Comparison of ENCODE assay signal across 18 cellular contexts in genomic region chr7:25073451-25073850, GRCh38. TPM values are rescaled to one million over a fixed set of nuclear protein-coding genes. Genes with fewer than 3 reads are reported as not detected.
DNase-seq lines count a peak whose midpoint lies in the region; ATAC-seq and TF ChIP-seq lines count a peak whose summit lies in the region.
"Had no signal": no experiment of that assay in that cellular context is flagged by ENCODE, and none has a peak within 500 bp of the region (broad histone marks: within the 10 kb centered on the region; RNA-seq: fewer than 3 reads in every experiment).

No MANE protein-coding gene starts in this region.

- TF ChIP-seq POLR2A in heart left ventricle (IDR thresholded peaks at IDR 0.05) (no peak), vagina (IDR thresholded peaks at IDR 0.05) (no peak)

- peaks cover 0 to 10% (median 0%) of the 10 kb centered on the region in 12 donors for H3K4me1 ChIP-seq in heart left ventricle
- H3K4me1 ChIP-seq in right atrium auricular region = no peaks in the 10 kb centered on the region
- H3K4me1 ChIP-seq in vagina = peaks cover 6% of the 10 kb centered on the region

- TF ChIP-seq CTCF in heart left ventricle (IDR thresholded peaks at IDR 0.05) (no peak), right atrium auricular region (IDR thresholded peaks at IDR 0.05) (no peak), vagina (IDR thresholded peaks at IDR 0.05) (no peak)

- intact Hi-C loops in heart left ventricle (cut with DNase I) = loop anchor here in 4 of 10 donors (5.0 to 10.0 kb wide), 4 partner anchors 89 to 261 kb away; partner anchors contain the start of gene OSBPL3 (in 2 of the 4)
- intact Hi-C loops in vagina (cut with DNase I) = no loop called here
- intact Hi-C loops in activated T-helper 2 cell treated with anti-CD3 and anti-CD28 coated beads, Interferon-gamma antibody, Interleukin-2, Interleukin-4, amounts not matched to agents 10 μg/mL and 5 μg/mL and 100 μg/mL, durations not matched to agents 14 hours and 24 hours and 36 hours (cut with micrococcal nuclease) = no loop called here

- no peak overlapping the region for H3K4me3 Mint-ChIP-seq in activated T-helper 17 cell treated with anti-CD3 and anti-CD28 coated beads, Interleukin-2, amount 50 U/mL, for 72 hours
- no peak overlapping the region for H3K4me3 Mint-ChIP-seq in activated T-helper 2 cell treated with anti-CD3 and anti-CD28 coated beads, Interferon-gamma antibody, Interleukin-2, Interleukin-4, amounts not matched to agents 10 μg/mL and 5 μg/mL and 100 μg/mL, durations not matched to agents 14 hours and 24 hours and 36 hours (ENCODE audit: low read depth)
- H3K4me3 Mint-ChIP-seq: B cell; effector memory CD8-positive, alpha-beta T cell; GM23338; memory B cell had no signal

- H3K36me3 Mint-ChIP-seq in activated T-helper 17 cell treated with anti-CD3 and anti-CD28 coated beads, Interleukin-2, amount 50 U/mL, for 72 hours (ENCODE audit: low read depth) = no peaks in the 10 kb centered on the region
- H3K36me3 Mint-ChIP-seq in activated T-helper 2 cell treated with anti-CD3 and anti-CD28 coated beads, Interferon-gamma antibody, Interleukin-2, Interleukin-4, amounts not matched to agents 10 μg/mL and 5 μg/mL and 100 μg/mL, durations not matched to agents 14 hours and 24 hours and 36 hours (ENCODE audit: low read depth) = no peaks in the 10 kb centered on the region
- H3K36me3 Mint-ChIP-seq: memory B cell had no signal

- H3K27me3 Mint-ChIP-seq in activated T-helper 17 cell treated with anti-CD3 and anti-CD28 coated beads, Interleukin-2, amount 50 U/mL, for 72 hours = peaks cover 5% of the 10 kb centered on the region
- peaks cover 8% of the 10 kb centered on the region for H3K27me3 Mint-ChIP-seq in activated T-helper 2 cell treated with anti-CD3 and anti-CD28 coated beads, Interferon-gamma antibody, Interleukin-2, Interleukin-4, amounts not matched to agents 10 μg/mL and 5 μg/mL and 100 μg/mL, durations not matched to agents 14 hours and 24 hours and 36 hours (ENCODE audit: low read depth)

- peaks cover 6% of the 10 kb centered on the region for H3K4me1 Mint-ChIP-seq in activated T-helper 17 cell treated with anti-CD3 and anti-CD28 coated beads, Interleukin-2, amount 50 U/mL, for 72 hours
- peaks cover 37% of the 10 kb centered on the region for H3K4me1 Mint-ChIP-seq in activated T-helper 2 cell treated with anti-CD3 and anti-CD28 coated beads, Interferon-gamma antibody, Interleukin-2, Interleukin-4, amounts not matched to agents 10 μg/mL and 5 μg/mL and 100 μg/mL, durations not matched to agents 14 hours and 24 hours and 36 hours (ENCODE audit: low read depth)

- DNase-seq in heart left ventricle (peak in 1 of 5 donors; percentile 39), right atrium auricular region (ENCODE audit: low spot score) (no peak), hepatic stellate cell (ENCODE audit: low spot score) (peak; percentile 50), vagina (ENCODE audit: extremely low spot score in 2 of 2) (no peak), HT-29 (ENCODE audit: low spot score) (no peak)
- no peak for DNase-seq in activated T-helper 2 cell treated with anti-CD3 and anti-CD28 coated beads, Interferon-gamma antibody, Interleukin-2, Interleukin-4, amounts not matched to agents 10 μg/mL and 5 μg/mL and 100 μg/mL, durations not matched to agents 14 hours and 24 hours and 36 hours (ENCODE audit: low spot score)
- DNase-seq: DND-41; effector memory CD8-positive, alpha-beta T cell; NCI-H1092; NCI-H510A treated with DMSO at 0.1 percent for 48 hours; pancreas; stimulated activated CD8-positive, alpha-beta memory T cell treated with anti-CD3 and anti-CD28 coated beads, Interleukin-4, amount 100 ng/mL, for 48 hours; WERI-Rb-1 had no signal

- H3K27ac ChIP-seq in heart left ventricle (no peak overlapping the region), right atrium auricular region (no peak overlapping the region), vagina (peak overlapping the region; percentile 29)
- H3K27ac ChIP-seq: WERI-Rb-1 had no signal

- H3K27me3 ChIP-seq in heart left ventricle (no peaks in the 10 kb centered on the region), right atrium auricular region (no peaks in the 10 kb centered on the region), vagina (no peaks in the 10 kb centered on the region)
- H3K27me3 ChIP-seq: pancreas had no signal

- H3K9me3 ChIP-seq in heart left ventricle (no peaks in the 10 kb centered on the region), right atrium auricular region (no peaks in the 10 kb centered on the region), vagina (no peaks in the 10 kb centered on the region)
- H3K9me3 ChIP-seq: pancreas had no signal

- 30 to 52% (median 40%) methylated on average over 2 of the region's 2 CpGs for WGBS in heart left ventricle, 4 donors

- H3K4me3 ChIP-seq in heart left ventricle (no peak overlapping the region), right atrium auricular region (no peak overlapping the region), vagina (no peak overlapping the region)
- H3K4me3 ChIP-seq: GM23338, pancreas had no signal

- ATAC-seq in heart left ventricle (peak; percentile 63 to 79 (median 64)), HG02678 (IDR thresholded peaks at IDR 0.05; ENCODE audit: unreplicated experiment) (no peak)
- ATAC-seq in activated T-helper 17 cell treated with anti-CD3 and anti-CD28 coated beads, Interleukin-2, amount 50 U/mL, for 72 hours (replicated peaks) = no peak
- ATAC-seq: effector memory CD8-positive, alpha-beta T cell; GM23338 had no signal

- H3K27ac Mint-ChIP-seq in activated T-helper 17 cell treated with anti-CD3 and anti-CD28 coated beads, Interleukin-2, amount 50 U/mL, for 72 hours = peak overlapping the region; percentile 38
- H3K27ac Mint-ChIP-seq in activated T-helper 2 cell treated with anti-CD3 and anti-CD28 coated beads, Interferon-gamma antibody, Interleukin-2, Interleukin-4, amounts not matched to agents 10 μg/mL and 5 μg/mL and 100 μg/mL, durations not matched to agents 14 hours and 24 hours and 36 hours = no peak overlapping the region
- H3K27ac Mint-ChIP-seq: B cell; effector memory CD8-positive, alpha-beta T cell; GM23338; memory B cell had no signal

- H3K9me3 Mint-ChIP-seq in activated T-helper 17 cell treated with anti-CD3 and anti-CD28 coated beads, Interleukin-2, amount 50 U/mL, for 72 hours = no peaks in the 10 kb centered on the region
- no peaks in the 10 kb centered on the region for H3K9me3 Mint-ChIP-seq in activated T-helper 2 cell treated with anti-CD3 and anti-CD28 coated beads, Interferon-gamma antibody, Interleukin-2, Interleukin-4, amounts not matched to agents 10 μg/mL and 5 μg/mL and 100 μg/mL, durations not matched to agents 14 hours and 24 hours and 36 hours
- H3K9me3 Mint-ChIP-seq: effector memory CD8-positive, alpha-beta T cell; GM23338; memory B cell had no signal

- no peaks in the 10 kb centered on the region for H3K36me3 ChIP-seq in heart left ventricle
- H3K36me3 ChIP-seq in right atrium auricular region = no peaks in the 10 kb centered on the region
- H3K36me3 ChIP-seq in vagina = no peaks in the 10 kb centered on the region
- H3K36me3 ChIP-seq: pancreas, WERI-Rb-1 had no signal

RNA-seq across cellular contexts. Expression of gene CYCS, which starts 51.6 kb away (rescaled TPM):
- total RNA-seq in heart left ventricle (100 to 1,000 TPM; 125 to 774 (median 550) TPM), right atrium auricular region (100 to 1,000 TPM; 134 to 282 TPM), vagina (21.6 TPM)
- 100 to 1,000 TPM; 449 to 450 TPM for polyA plus RNA-seq in heart left ventricle
- 100 to 1,000 TPM; 105 to 234 TPM for total RNA-seq in activated T-helper 17 cell treated with anti-CD3 and anti-CD28 coated beads, Interleukin-2, amount 50 U/mL, for 72 hours
- 45.2 and 56.8 TPM in 2 replicates for total RNA-seq in HT-29 (2014; rRNA removed; shearing (Covaris generic))
- total RNA-seq in activated T-helper 2 cell treated with anti-CD3 and anti-CD28 coated beads, Interferon-gamma antibody, Interleukin-2, Interleukin-4, amounts not matched to agents 10 μg/mL and 5 μg/mL and 100 μg/mL, durations not matched to agents 14 hours and 24 hours and 36 hours = 235 and 251 TPM in 2 replicates

Comparison
In these comparisons a context has a peak if more than half of its experiments do, and no peak if none do; other contexts are left out.
1. ATAC-seq: peak in heart left ventricle (4 of 4); none in activated T-helper 17 cell treated with anti-CD3 and anti-CD28 coated beads, Interleukin-2, amount 50 U/mL, for 72 hours (single experiment) and HG02678 (single experiment).